In genomic region chr11:14075118-14075601, GRCh38 we compare ENCODE assay signal across 9 cellular contexts.
DNase-seq lines count a peak whose midpoint lies in the region; ATAC-seq lines count a peak whose summit lies in the region.
"Had no signal": no experiment of that assay in that cellular context is flagged by ENCODE, and none has a peak within 500 bp of the region (broad histone marks: within the 10 kb centered on the region; RNA-seq: fewer than 3 reads in every experiment).

No MANE protein-coding gene starts in this region.

- ATAC-seq in GM21576 (IDR thresholded peaks at IDR 0.05; ENCODE audit: unreplicated experiment) (no peak), GM21737 (IDR thresholded peaks at IDR 0.05; ENCODE audit: unreplicated experiment) (no peak), GM19395 (IDR thresholded peaks at IDR 0.05; ENCODE audit: unreplicated experiment) (no peak)

- H3K27me3 Mint-ChIP-seq in T-helper 2 cell treated with Interferon-gamma antibody and Interleukin-4, amounts not matched to agents 5 μg/mL and 100 μg/mL, for 36 hours (ENCODE audit: low read depth), result peaks cover 16% of the 10 kb centered on the region
- no peaks in the 10 kb centered on the region for H3K27me3 Mint-ChIP-seq in activated naive CD4-positive, alpha-beta T cell treated with anti-CD3 and anti-CD28 coated beads, Interleukin-2, amount 50 U/mL, for 24 hours

- H3K4me3 Mint-ChIP-seq in T-helper 2 cell treated with Interferon-gamma antibody and Interleukin-4, amounts not matched to agents 5 μg/mL and 100 μg/mL, for 36 hours, result peak overlapping the region; percentile 48
- H3K4me3 Mint-ChIP-seq in activated naive CD4-positive, alpha-beta T cell treated with anti-CD3 and anti-CD28 coated beads, Interleukin-2, amount 50 U/mL, for 24 hours, result peak overlapping the region; percentile 89

- no peaks in the 10 kb centered on the region for H3K9me3 Mint-ChIP-seq in T-helper 2 cell treated with Interferon-gamma antibody and Interleukin-4, amounts not matched to agents 5 μg/mL and 100 μg/mL, for 36 hours
- H3K9me3 Mint-ChIP-seq in activated naive CD4-positive, alpha-beta T cell treated with anti-CD3 and anti-CD28 coated beads, Interleukin-2, amount 50 U/mL, for 24 hours, result no peaks in the 10 kb centered on the region

- H3K36me3 Mint-ChIP-seq in T-helper 2 cell treated with Interferon-gamma antibody and Interleukin-4, amounts not matched to agents 5 μg/mL and 100 μg/mL, for 36 hours (ENCODE audit: low read depth), result no peaks in the 10 kb centered on the region
- no peaks in the 10 kb centered on the region for H3K36me3 Mint-ChIP-seq in activated naive CD4-positive, alpha-beta T cell treated with anti-CD3 and anti-CD28 coated beads, Interleukin-2, amount 50 U/mL, for 24 hours

- peak overlapping the region; percentile 24 for H3K27ac Mint-ChIP-seq in T-helper 2 cell treated with Interferon-gamma antibody and Interleukin-4, amounts not matched to agents 5 μg/mL and 100 μg/mL, for 36 hours
- peak overlapping the region; percentile 84 for H3K27ac Mint-ChIP-seq in activated naive CD4-positive, alpha-beta T cell treated with anti-CD3 and anti-CD28 coated beads, Interleukin-2, amount 50 U/mL, for 24 hours

- peaks cover 47% of the 10 kb centered on the region for H3K4me1 Mint-ChIP-seq in T-helper 2 cell treated with Interferon-gamma antibody and Interleukin-4, amounts not matched to agents 5 μg/mL and 100 μg/mL, for 36 hours (ENCODE audit: low read depth)
- H3K4me1 Mint-ChIP-seq in activated naive CD4-positive, alpha-beta T cell treated with anti-CD3 and anti-CD28 coated beads, Interleukin-2, amount 50 U/mL, for 24 hours, result peaks cover 71% of the 10 kb centered on the region

- DNase-seq in D341Med (ENCODE audit: low spot score) (peak; percentile 48), DMS 273 treated with DMSO at 0.1 percent for 48 hours (lab: John Stamatoyannopoulos, UW) (no peak)
- DNase-seq in T-helper 2 cell treated with Interferon-gamma antibody and Interleukin-4, amounts not matched to agents 5 μg/mL and 100 μg/mL, for 36 hours (ENCODE audit: low spot score), result peak; percentile 72
- DNase-seq in stimulated activated CD4-positive, alpha-beta T cell treated with anti-CD3 and anti-CD28 coated beads, Interleukin-12 subunit alpha, Interleukin-12 subunit beta, amount 100 ng/mL, for 24 hours (ENCODE audit: low read depth in 2 of 2), result peak; percentile 12 to 41
- DNase-seq: SHP77 treated with DMSO at 0.1 percent for 48 hours had no signal
